In the genomic region with DNA sequence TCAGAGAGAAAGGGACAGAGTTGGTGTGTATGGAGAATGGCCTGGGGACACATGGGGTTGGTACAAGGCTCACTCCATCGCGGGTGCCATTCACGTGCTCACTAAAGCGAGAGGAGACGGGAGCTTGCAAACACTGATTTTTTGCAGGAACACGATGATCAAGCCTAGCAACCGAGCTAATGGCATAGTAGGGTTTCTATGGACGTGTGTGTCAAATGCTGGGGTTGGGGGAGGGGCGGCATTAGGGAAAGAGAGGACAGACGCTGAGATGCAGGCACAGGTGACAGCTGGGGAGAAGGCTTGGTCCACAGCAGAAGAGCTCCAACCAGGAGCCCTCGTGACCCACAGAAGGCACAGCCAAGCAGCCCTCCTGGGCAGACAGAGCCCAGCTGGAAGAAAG, we compare ENCODE assay signal across 28 cellular contexts. TPM values are rescaled to one million over a fixed set of nuclear protein-coding genes. Genes with fewer than 3 reads are reported as not detected.
DNase-seq lines count a peak whose midpoint lies in the region; ATAC-seq and TF ChIP-seq lines count a peak whose summit lies in the region.
"Had no signal": no experiment of that assay in that cellular context is flagged by ENCODE, and none has a peak within 500 bp of the region (broad histone marks: within the 10 kb centered on the region; RNA-seq: fewer than 3 reads in every experiment).

No MANE protein-coding gene starts in this region.

- TF ChIP-seq CTCF in body of pancreas (IDR thresholded peaks at IDR 0.05) (no peak), nephron (IDR thresholded peaks at IDR 0.05; ENCODE audit: unreplicated experiment in 3 of 3) (no peak), type B pancreatic cell (conservative IDR thresholded peaks at IDR 0.05) (no peak), OCI-LY7 (conservative IDR thresholded peaks at IDR 0.05; ENCODE audit: low read length) (no peak)

- no TSS peak for BruUV-seq in OCI-LY7 (replicated peaks; lab: Mats Ljungman, UMichigan)

- H3K4me1 ChIP-seq in body of pancreas: no peaks in the 10 kb centered on the region
- H3K4me1 ChIP-seq in OCI-LY7 (ENCODE audit: insufficient read depth, low read length, poor library complexity, severe bottlenecking): no peaks in the 10 kb centered on the region
- H3K4me1 ChIP-seq: sigmoid colon, tibial artery had no signal

- H3K4me3 ChIP-seq in body of pancreas: no peak overlapping the region
- H3K4me3 ChIP-seq in OCI-LY7 (ENCODE audit: low read depth, low read length, poor library complexity, severe bottlenecking): no peak overlapping the region
- H3K4me3 ChIP-seq: BLaER1 treated with 17β-estradiol and CSF1 and Interleukin-3, amounts not matched to agents 10 nM and 100 nM; gastroesophageal sphincter; hepatocyte; lung; sigmoid colon; tibial artery had no signal

- peaks cover 23% of the 10 kb centered on the region for H3K36me3 Mint-ChIP-seq in nephron (ENCODE audit: low read depth)
- H3K36me3 Mint-ChIP-seq in type B pancreatic cell: peaks cover 6% of the 10 kb centered on the region

- H3K36me3 ChIP-seq in body of pancreas (replicated peaks in 1 of 2; ENCODE audit: insufficient read depth in 1 of 2, low read depth in 2 of 2): peaks cover 0 to 4% of the 10 kb centered on the region in 2 donors
- peaks cover 10% of the 10 kb centered on the region for H3K36me3 ChIP-seq in OCI-LY7 (ENCODE audit: insufficient read depth, low read length)

- intact Hi-C loops in body of pancreas (cut with DNase I): loop anchor here (10.0 kb wide), 1 partner anchor 625 kb away; no protein-coding TSS in a partner anchor
- intact Hi-C loops in OCI-LY7 (cut with micrococcal nuclease; ENCODE audit: unreplicated experiment): no loop called here

- H3K27me3 Mint-ChIP-seq in nephron (ENCODE audit: low read depth): no peaks in the 10 kb centered on the region
- no peaks in the 10 kb centered on the region for H3K27me3 Mint-ChIP-seq in type B pancreatic cell
- H3K27me3 Mint-ChIP-seq: activated CD4-positive, alpha-beta T cell treated with anti-CD3 and anti-CD28 coated beads, Interleukin-2, amount 10 ng/mL, durations not matched to agents 7 days and 5 days; activated CD8-positive, alpha-beta memory T cell treated with anti-CD3 and anti-CD28 coated beads, Interleukin-2, amount 10 ng/mL, durations not matched to agents 7 days and 5 days; activated naive CD8-positive, alpha-beta T cell treated with anti-CD3 and anti-CD28 coated beads, Interleukin-2, amount 50 U/mL, for 24 hours; central memory CD8-positive, alpha-beta T cell; T-cell had no signal

- no peaks in the 10 kb centered on the region for H3K27me3 ChIP-seq in body of pancreas
- H3K27me3 ChIP-seq: BLaER1 treated with 17β-estradiol and CSF1 and Interleukin-3, amounts not matched to agents 10 nM and 100 nM; gastroesophageal sphincter; hepatocyte; sigmoid colon; tibial artery had no signal

- H3K9me3 Mint-ChIP-seq in nephron (no peaks in the 10 kb centered on the region), type B pancreatic cell (no peaks in the 10 kb centered on the region)
- H3K9me3 Mint-ChIP-seq: activated CD4-positive, alpha-beta T cell treated with anti-CD3 and anti-CD28 coated beads, Interleukin-2, amount 10 ng/mL, durations not matched to agents 7 days and 5 days; activated naive CD8-positive, alpha-beta T cell treated with anti-CD3 and anti-CD28 coated beads, Interleukin-2, amount 50 U/mL, for 24 hours; central memory CD8-positive, alpha-beta T cell; T-cell; WTC11 had no signal

- H3K27ac Mint-ChIP-seq in nephron (peak overlapping the region in 2 of 3 experiments; percentile 0 to 6), type B pancreatic cell (peak overlapping the region; percentile 48)
- H3K27ac Mint-ChIP-seq: activated CD4-positive, alpha-beta T cell treated with anti-CD3 and anti-CD28 coated beads, Interleukin-2, amount 10 ng/mL, durations not matched to agents 7 days and 5 days; activated CD8-positive, alpha-beta memory T cell treated with anti-CD3 and anti-CD28 coated beads, Interleukin-2, amount 10 ng/mL, durations not matched to agents 7 days and 5 days; activated naive CD8-positive, alpha-beta T cell treated with anti-CD3 and anti-CD28 coated beads, Interleukin-2, amount 50 U/mL, for 24 hours; T-cell; WTC11 had no signal

- TF ChIP-seq POLR2A in body of pancreas (IDR thresholded peaks at IDR 0.05): no peak

- no peaks in the 10 kb centered on the region for H3K79me2 ChIP-seq in OCI-LY7 (ENCODE audit: insufficient read depth, low read depth, low read length)
- H3K79me2 ChIP-seq: hepatocyte had no signal

- POLR2A ChIA-PET in OCI-LY7 (lab: Charles Lee): no interaction called here

- H3K4me3 Mint-ChIP-seq in nephron (no peak overlapping the region), type B pancreatic cell (no peak overlapping the region)
- H3K4me3 Mint-ChIP-seq: activated CD4-positive, alpha-beta T cell treated with anti-CD3 and anti-CD28 coated beads, Interleukin-2, amount 10 ng/mL, durations not matched to agents 7 days and 5 days; activated CD8-positive, alpha-beta memory T cell treated with anti-CD3 and anti-CD28 coated beads, Interleukin-2, amount 10 ng/mL, durations not matched to agents 7 days and 5 days; activated naive CD8-positive, alpha-beta T cell treated with anti-CD3 and anti-CD28 coated beads, Interleukin-2, amount 50 U/mL, for 24 hours; central memory CD8-positive, alpha-beta T cell; T-cell; WTC11 had no signal

- H2AFZ ChIP-seq in OCI-LY7 (ENCODE audit: low read length): no peak overlapping the region
- H2AFZ ChIP-seq: hepatocyte had no signal

- H3K4me2 ChIP-seq in OCI-LY7 (ENCODE audit: low read length): no peak overlapping the region
- H3K4me2 ChIP-seq: BLaER1 treated with 17β-estradiol and CSF1 and Interleukin-3, amounts not matched to agents 10 nM and 100 nM; hepatocyte had no signal

- H3K4me1 Mint-ChIP-seq in nephron (peaks cover 22% of the 10 kb centered on the region), type B pancreatic cell (ENCODE audit: unreplicated experiment) (peaks cover 12% of the 10 kb centered on the region)
- H3K4me1 Mint-ChIP-seq: activated CD4-positive, alpha-beta T cell treated with anti-CD3 and anti-CD28 coated beads, Interleukin-2, amount 10 ng/mL, durations not matched to agents 7 days and 5 days; activated CD8-positive, alpha-beta memory T cell treated with anti-CD3 and anti-CD28 coated beads, Interleukin-2, amount 10 ng/mL, durations not matched to agents 7 days and 5 days; activated naive CD8-positive, alpha-beta T cell treated with anti-CD3 and anti-CD28 coated beads, Interleukin-2, amount 50 U/mL, for 24 hours; central memory CD8-positive, alpha-beta T cell; T-cell had no signal

- no peaks in the 10 kb centered on the region for H4K20me1 ChIP-seq in OCI-LY7 (ENCODE audit: insufficient read depth, low read length)

- DNase-seq in NCI-H82 (lab: John Stamatoyannopoulos, UW): peak; percentile 63
- DNase-seq in body of pancreas: peak in 3 of 4 donors; percentile 43 to 59 (median 47)
- DNase-seq in type B pancreatic cell (ENCODE audit: extremely low spot score, unreplicated experiment): no peak
- DNase-seq in Ammon's horn (ENCODE audit: low spot score): no peak
- DNase-seq in OCI-LY7 (ENCODE audit: low spot score): no peak
- DNase-seq: activated CD4-positive, alpha-beta T cell treated with anti-CD3 and anti-CD28 coated beads, Interleukin-2, amount 10 ng/mL, durations not matched to agents 7 days and 5 days; activated CD8-positive, alpha-beta memory T cell treated with anti-CD3 and anti-CD28 coated beads, Interleukin-2, amount 10 ng/mL, durations not matched to agents 7 days and 5 days; activated naive CD4-positive, alpha-beta T cell; activated naive CD8-positive, alpha-beta T cell treated with anti-CD3 and anti-CD28 coated beads, Interleukin-2, amount 50 U/mL, for 24 hours; H7; KBM-7; NCI-H1105; NCI-H187; NCI-H69; posterior cingulate gyrus; sigmoid colon; stimulated activated CD4-positive, alpha-beta T cell treated with anti-CD3 and anti-CD28 coated beads, Interleukin-12 subunit alpha, Interleukin-12 subunit beta, amount 100 ng/mL, for 4 hours; stimulated activated CD4-positive, alpha-beta T cell treated with anti-CD3 and anti-CD28 coated beads, Interleukin-4, amount 100 ng/mL, for 24 hours; T-cell; tibial artery had no signal

- H3K27ac ChIP-seq in body of pancreas (no peak overlapping the region), OCI-LY7 (ENCODE audit: low read depth, low read length, poor library complexity, severe bottlenecking) (no peak overlapping the region)
- H3K27ac ChIP-seq: BLaER1 treated with 17β-estradiol and CSF1 and Interleukin-3, amounts not matched to agents 10 nM and 100 nM; gastroesophageal sphincter; hepatocyte; sigmoid colon; tibial artery had no signal

- H3K9me2 ChIP-seq in OCI-LY7 (ENCODE audit: insufficient read depth, low read length): no peaks in the 10 kb centered on the region

- ATAC-seq in body of pancreas (peak; percentile 28), HG02642 (IDR thresholded peaks at IDR 0.05; ENCODE audit: poor library complexity, unreplicated experiment) (no peak)
- ATAC-seq: activated CD8-positive, alpha-beta memory T cell treated with anti-CD3 and anti-CD28 coated beads, Interleukin-2, amount 10 ng/mL, durations not matched to agents 7 days and 5 days; activated naive CD8-positive, alpha-beta T cell treated with anti-CD3 and anti-CD28 coated beads, Interleukin-2, amount 50 U/mL, for 24 hours; gastroesophageal sphincter; T-cell; WTC11 had no signal

- H3K9me3 ChIP-seq in body of pancreas (no peaks in the 10 kb centered on the region), OCI-LY7 (ENCODE audit: low read length) (no peaks in the 10 kb centered on the region)
- H3K9me3 ChIP-seq: BLaER1 treated with 17β-estradiol and CSF1 and Interleukin-3, amounts not matched to agents 10 nM and 100 nM; gastroesophageal sphincter; sigmoid colon; tibial artery had no signal

- CTCF ChIA-PET in OCI-LY7 (lab: Charles Lee; ENCODE audit: unreplicated experiment): no interaction called here

- WGBS in body of pancreas, 2 donors: 73 to 84% methylated on average over 10 to 11 of the region's 11 CpGs

RNA-seq across cellular contexts. Expression of gene RCC1L, which starts 33.9 kb away (rescaled TPM):
- total RNA-seq in body of pancreas (10 to 100 TPM; 17.9 to 30.7 TPM), type B pancreatic cell (ENCODE audit: low replicate concordance) (40.4 and 48.7 TPM in 2 replicates), OCI-LY7 (2022) (43.6 and 47.5 TPM in 2 replicates)
- 40.2 and 56.0 TPM in 2 replicates for total RNA-seq in OCI-LY7 (2014; rRNA removed; shearing (Covaris generic))

RNA-seq across cellular contexts. Expression of gene GTF2IRD2B, which starts 52.7 kb away (rescaled TPM):
- total RNA-seq in body of pancreas (100 to 1,000 TPM in 1 of 2 donors, 10 to 100 TPM in 1; 41.5 to 103 TPM), type B pancreatic cell (ENCODE audit: low replicate concordance) (43.3 and 45.9 TPM in 2 replicates), OCI-LY7 (2022) (37.3 and 46.5 TPM in 2 replicates)
- total RNA-seq in OCI-LY7 (2014; rRNA removed; shearing (Covaris generic)): 18.4 and 29.1 TPM in 2 replicates

Comparison
In these comparisons a context has a peak if more than half of its experiments do, and no peak if none do; other contexts are left out.
1. DNase-seq: peak in NCI-H82 (single experiment) and body of pancreas (3 of 4); none in type B pancreatic cell (single experiment), Ammon's horn (single experiment) and OCI-LY7 (single experiment).